8 cellular contexts compared by ENCODE assay signal in the genomic region with DNA sequence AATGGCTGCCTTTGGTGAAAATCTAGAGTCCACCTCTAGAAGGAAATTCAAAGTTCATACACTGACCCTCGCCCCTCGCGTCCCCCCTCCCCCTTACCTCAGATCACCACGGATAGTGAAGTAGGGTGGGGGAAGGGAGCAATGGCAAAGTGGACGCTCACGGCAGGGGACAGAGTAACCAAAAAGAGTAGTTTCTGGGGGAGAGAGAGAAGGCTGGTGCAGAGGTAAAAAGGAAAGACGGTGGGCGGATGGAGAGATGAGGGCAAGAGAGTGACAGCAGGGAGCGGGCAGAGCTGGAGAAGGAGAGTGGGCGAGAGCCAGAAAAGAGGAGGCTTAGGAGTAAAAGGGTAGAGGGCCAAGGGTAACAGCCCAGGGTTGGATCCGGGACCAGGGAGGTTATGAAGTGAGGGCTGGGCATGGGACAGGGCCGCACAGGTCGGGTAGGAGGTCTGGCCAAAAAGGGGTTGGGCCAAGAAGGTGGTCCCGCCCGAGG. TPM values are rescaled to one million over a fixed set of nuclear protein-coding genes. Genes with fewer than 3 reads are reported as not detected.
DNase-seq lines count a peak whose midpoint lies in the region; ATAC-seq lines count a peak whose summit lies in the region.

No MANE protein-coding gene starts in this region.

- no peaks in the 10 kb centered on the region for H3K9me3 ChIP-seq in BLaER1 treated with 17β-estradiol and CSF1 and Interleukin-3, amounts not matched to agents 10 nM and 100 nM (replicated peaks in 1 of 11)
- no peaks in the 10 kb centered on the region for H3K9me3 ChIP-seq in T-helper 17 cell (ENCODE audit: control insufficient read depth, low read length, poor library complexity, severe bottlenecking)

- intact Hi-C loops in Right ventricle myocardium inferior (cut with DNase I), result loop anchor here (1.0 kb wide), 1 partner anchor 65 kb away; a partner anchor contains a TSS

- peak overlapping the region; percentile 74 to 89 (median 84) for H3K4me3 ChIP-seq in BLaER1 treated with 17β-estradiol and CSF1 and Interleukin-3, amounts not matched to agents 10 nM and 100 nM
- peak overlapping the region; percentile 92 for H3K4me3 ChIP-seq in H7 (ENCODE audit: insufficient read depth, low read depth, low read length)

- peak overlapping the region; percentile 85 to 98 (median 93) for H3K4me2 ChIP-seq in BLaER1 treated with 17β-estradiol and CSF1 and Interleukin-3, amounts not matched to agents 10 nM and 100 nM

- peaks cover 2% of the 10 kb centered on the region for H3K36me3 Mint-ChIP-seq in T-helper 17 cell (ENCODE audit: low read depth)

- H3K27me3 Mint-ChIP-seq in T-helper 17 cell, result no peaks in the 10 kb centered on the region

- H4K20me1 ChIP-seq in BLaER1 treated with 17β-estradiol and CSF1 and Interleukin-3, amounts not matched to agents 10 nM and 100 nM, result no peaks in the 10 kb centered on the region; a peak in 1 of 22 replicates

- no peaks in the 10 kb centered on the region for H3K36me3 ChIP-seq in BLaER1 treated with 17β-estradiol and CSF1 and Interleukin-3, amounts not matched to agents 10 nM and 100 nM
- no peaks in the 10 kb centered on the region for H3K36me3 ChIP-seq in H7 (replicated peaks; ENCODE audit: control insufficient read depth, insufficient read depth, low read length)

- DNase-seq in H7, result peak; percentile 38
- DNase-seq in T-helper 17 cell, result no peak
- DNase-seq in Right ventricle myocardium inferior (ENCODE audit: missing footprints), result no peak
- peak; percentile 7 for DNase-seq in putamen (ENCODE audit: low spot score)
- no peak for DNase-seq in NCI-H146 treated with DMSO at 0.1 percent for 48 hours (lab: John Stamatoyannopoulos, UW; ENCODE audit: unreplicated experiment)
- DNase-seq in ureter (ENCODE audit: low spot score), result no peak
- DNase-seq in RKO (ENCODE audit: low spot score), result no peak

- peaks cover 24% of the 10 kb centered on the region for H3K4me1 Mint-ChIP-seq in T-helper 17 cell

- peaks cover 22 to 30% (median 25%) of the 10 kb centered on the region in 10 experiments for H3K4me1 ChIP-seq in BLaER1 treated with 17β-estradiol and CSF1 and Interleukin-3, amounts not matched to agents 10 nM and 100 nM

- H3K9ac ChIP-seq in BLaER1 treated with 17β-estradiol and CSF1 and Interleukin-3, amounts not matched to agents 10 nM and 100 nM, result peak overlapping the region; percentile 77 to 88 (median 82)

- H3K4me3 Mint-ChIP-seq in T-helper 17 cell, result peak overlapping the region; percentile 99

- ATAC-seq in T-helper 17 cell (no peak), Right ventricle myocardium inferior (peak; percentile 12)

- peak overlapping the region; percentile 98 for H3K27ac Mint-ChIP-seq in T-helper 17 cell

- H3K27ac ChIP-seq in BLaER1 treated with 17β-estradiol and CSF1 and Interleukin-3, amounts not matched to agents 10 nM and 100 nM, result peak overlapping the region in 10 of 11 experiments; percentile 33 to 78 (median 68); a peak in 20 of 22 replicates

- H3K27me3 ChIP-seq in BLaER1 treated with 17β-estradiol and CSF1 and Interleukin-3, amounts not matched to agents 10 nM and 100 nM, result no peaks in the 10 kb centered on the region
- no peaks in the 10 kb centered on the region for H3K27me3 ChIP-seq in H7 (ENCODE audit: control insufficient read depth, insufficient read depth, low read length)

RNA-seq across cellular contexts. Expression of a gene that starts 0.4 kb away (rescaled TPM):
- total RNA-seq in H7 (2014; rRNA removed; shearing (Covaris generic)), result 15.6 and 27.2 TPM in 2 replicates
- total RNA-seq in T-helper 17 cell (1 to 10 TPM; 7.8 to 8.9 TPM), Right ventricle myocardium inferior (47.2 TPM), ureter (31.7 TPM)

RNA-seq across cellular contexts. Expression of a gene that starts 0.9 kb away (rescaled TPM):
- total RNA-seq in H7 (2014; rRNA removed; shearing (Covaris generic)), result 13.3 and 18.3 TPM in 2 replicates
- total RNA-seq in T-helper 17 cell, result 10 to 100 TPM in 1 of 2 donors, 1 to 10 TPM in 1; 7.6 to 10.5 TPM
- total RNA-seq in Right ventricle myocardium inferior, result 6.7 TPM
- total RNA-seq in ureter, result 14.0 TPM

Comparison
In these comparisons a context has a peak if more than half of its experiments do, and no peak if none do; other contexts are left out.
1. DNase-seq: peak in H7 (single experiment) and putamen (single experiment); none in T-helper 17 cell (0 of 3), Right ventricle myocardium inferior (single experiment), NCI-H146 treated with DMSO at 0.1 percent for 48 hours (single experiment), ureter (single experiment) and RKO (single experiment).